Comparison of ENCODE assay signal across 34 cellular contexts in genomic region chr3:182790612-182791011, GRCh38.
"Had no signal": no experiment of that assay in that cellular context is flagged by ENCODE, and none has a peak within 500 bp of the region (broad histone marks: within the 10 kb centered on the region; RNA-seq: fewer than 3 reads in every experiment).

No MANE protein-coding gene starts in this region.

- H3K27me3 Mint-ChIP-seq: activated B cell treated with CpG ODN at 0.5 μM for 24 hours; activated naive CD4-positive, alpha-beta T cell treated with anti-CD3 and anti-CD28 coated beads, Interleukin-2, amount 50 U/mL, for 24 hours had no signal

- H3K36me3 Mint-ChIP-seq: activated CD4-positive, alpha-beta memory T cell treated with anti-CD3 and anti-CD28 coated beads for 36 hours; activated naive CD4-positive, alpha-beta T cell treated with anti-CD3 and anti-CD28 coated beads, Interleukin-2, amount 50 U/mL, for 24 hours; activated naive CD8-positive, alpha-beta T cell treated with anti-CD3 and anti-CD28 coated beads, Interleukin-2, amount 10 ng/mL, durations not matched to agents 7 days and 5 days; brain had no signal

- H3K27ac ChIP-seq: ascending aorta, cardiac muscle cell had no signal

- H3K9me3 ChIP-seq: ascending aorta had no signal

- DNase-seq: activated B cell treated with CpG ODN at 0.5 μM for 24 hours; activated CD4-positive, alpha-beta memory T cell treated with anti-CD3 and anti-CD28 coated beads for 36 hours; activated CD4-positive, alpha-beta T cell treated with anti-CD3 and anti-CD28 coated beads for 4 hours; activated CD4-positive, alpha-beta T cell treated with anti-CD3 and anti-CD28 coated beads, Interleukin-2, amount 10 ng/mL, durations not matched to agents 24 days and 14 days; activated CD4-positive, alpha-beta T cell treated with anti-CD3 and anti-CD28 coated beads, Interleukin-2, amount 50 U/mL, for 1 hour; activated CD4-positive, alpha-beta T cell treated with anti-CD3 and anti-CD28 coated beads, Interleukin-2, amount 50 U/mL, for 4 hours; activated CD4-positive, CD25-positive, alpha-beta regulatory T cell treated with anti-CD3 and anti-CD28 coated beads, Interleukin-2, amount 50 U/mL, for 72 hours; activated CD8-positive, alpha-beta memory T cell treated with anti-CD3 and anti-CD28 coated beads, Interleukin-2, amount 50 U/mL, for 4 hours; activated CD8-positive, alpha-beta T cell treated with anti-CD3 and anti-CD28 coated beads for 36 hours; activated effector memory CD4-positive, alpha-beta T cell treated with Interleukin-2 at 50 U/mL for 16 hours; activated gamma-delta T cell; activated naive CD4-positive, alpha-beta T cell treated with anti-CD3 and anti-CD28 coated beads, Interleukin-2, amount 10 ng/mL, durations not matched to agents 7 days and 5 days; activated naive CD4-positive, alpha-beta T cell treated with Interleukin-2 at 50 U/mL for 16 hours; activated naive CD8-positive, alpha-beta T cell treated with anti-CD3 and anti-CD28 coated beads, Interleukin-2, amount 10 ng/mL, durations not matched to agents 7 days and 5 days; activated naive CD8-positive, alpha-beta T cell treated with anti-CD3 and anti-CD28 coated beads, Interleukin-2, amount 50 U/mL, for 24 hours; activated T-cell treated with anti-CD3 and anti-CD28 coated beads for 4 hours; activated T-cell treated with anti-CD3 and anti-CD28 coated beads, Interleukin-2, amount 50 U/mL, for 24 hours; activated T-cell treated with anti-CD3 and anti-CD28 coated beads, Interleukin-2, amount 50 U/mL, for 48 hours; amygdala; anterior cingulate cortex; caudate nucleus; cerebellar nuclear complex; T-helper 1 cell; T-helper 2 cell; T-helper 9 cell had no signal

- H3K4me3 ChIP-seq: ascending aorta, cardiac muscle cell had no signal

- H3K36me3 ChIP-seq: ascending aorta, cardiac muscle cell had no signal

- H3K9me3 Mint-ChIP-seq: activated B cell treated with CpG ODN at 0.5 μM for 24 hours; activated CD4-positive, alpha-beta memory T cell treated with anti-CD3 and anti-CD28 coated beads for 36 hours; activated CD4-positive, alpha-beta T cell treated with anti-CD3 and anti-CD28 coated beads, Interleukin-2, amount 10 ng/mL, durations not matched to agents 24 days and 14 days; activated CD8-positive, alpha-beta T cell treated with anti-CD3 and anti-CD28 coated beads for 36 hours; activated naive CD4-positive, alpha-beta T cell treated with anti-CD3 and anti-CD28 coated beads, Interleukin-2, amount 10 ng/mL, durations not matched to agents 7 days and 5 days; activated naive CD4-positive, alpha-beta T cell treated with anti-CD3 and anti-CD28 coated beads, Interleukin-2, amount 50 U/mL, for 24 hours; activated naive CD8-positive, alpha-beta T cell treated with anti-CD3 and anti-CD28 coated beads, Interleukin-2, amount 10 ng/mL, durations not matched to agents 7 days and 5 days; activated naive CD8-positive, alpha-beta T cell treated with anti-CD3 and anti-CD28 coated beads, Interleukin-2, amount 50 U/mL, for 24 hours; activated T-cell treated with anti-CD3 and anti-CD28 coated beads, Interleukin-2, amount 50 U/mL, for 24 hours; activated T-helper 2 cell treated with anti-CD3 and anti-CD28 coated beads, Interferon-gamma antibody, Interleukin-2, Interleukin-4, amounts not matched to agents 10 μg/mL and 5 μg/mL and 100 μg/mL, durations not matched to agents 14 hours and 24 hours and 36 hours; central memory CD8-positive, alpha-beta T cell; T-helper 1 cell treated with Interleukin-12 subunit alpha and Interleukin-12 subunit beta and Interleukin-4 antibody, amounts not matched to agents 30 μg/mL and 1 μg/mL, for 36 hours; T-helper 2 cell treated with Interferon-gamma antibody and Interleukin-4, amounts not matched to agents 5 μg/mL and 100 μg/mL, for 36 hours had no signal

- H3K4me3 Mint-ChIP-seq: activated B cell treated with CpG ODN at 0.5 μM for 24 hours; activated CD4-positive, alpha-beta memory T cell treated with anti-CD3 and anti-CD28 coated beads for 36 hours; activated CD4-positive, alpha-beta T cell treated with anti-CD3 and anti-CD28 coated beads, Interleukin-2, amount 10 ng/mL, durations not matched to agents 24 days and 14 days; activated CD8-positive, alpha-beta T cell treated with anti-CD3 and anti-CD28 coated beads for 36 hours; activated naive CD4-positive, alpha-beta T cell treated with anti-CD3 and anti-CD28 coated beads, Interleukin-2, amount 10 ng/mL, durations not matched to agents 7 days and 5 days; activated naive CD4-positive, alpha-beta T cell treated with anti-CD3 and anti-CD28 coated beads, Interleukin-2, amount 50 U/mL, for 24 hours; activated naive CD8-positive, alpha-beta T cell; activated naive CD8-positive, alpha-beta T cell treated with anti-CD3 and anti-CD28 coated beads, Interleukin-2, amount 10 ng/mL, durations not matched to agents 7 days and 5 days; activated naive CD8-positive, alpha-beta T cell treated with anti-CD3 and anti-CD28 coated beads, Interleukin-2, amount 50 U/mL, for 24 hours; activated T-cell treated with anti-CD3 and anti-CD28 coated beads, Interleukin-2, amount 50 U/mL, for 24 hours; central memory CD8-positive, alpha-beta T cell; T-helper 1 cell treated with Interleukin-12 subunit alpha and Interleukin-12 subunit beta and Interleukin-4 antibody, amounts not matched to agents 30 μg/mL and 1 μg/mL, for 36 hours; T-helper 2 cell treated with Interferon-gamma antibody and Interleukin-4, amounts not matched to agents 5 μg/mL and 100 μg/mL, for 36 hours had no signal

- H3K27ac Mint-ChIP-seq: activated B cell treated with CpG ODN at 0.5 μM for 24 hours; activated CD4-positive, alpha-beta memory T cell treated with anti-CD3 and anti-CD28 coated beads for 36 hours; activated CD4-positive, alpha-beta T cell treated with anti-CD3 and anti-CD28 coated beads, Interleukin-2, amount 10 ng/mL, durations not matched to agents 24 days and 14 days; activated CD8-positive, alpha-beta T cell treated with anti-CD3 and anti-CD28 coated beads for 36 hours; activated naive CD4-positive, alpha-beta T cell treated with anti-CD3 and anti-CD28 coated beads, Interleukin-2, amount 10 ng/mL, durations not matched to agents 7 days and 5 days; activated naive CD4-positive, alpha-beta T cell treated with anti-CD3 and anti-CD28 coated beads, Interleukin-2, amount 50 U/mL, for 24 hours; activated naive CD8-positive, alpha-beta T cell; activated naive CD8-positive, alpha-beta T cell treated with anti-CD3 and anti-CD28 coated beads, Interleukin-2, amount 10 ng/mL, durations not matched to agents 7 days and 5 days; activated naive CD8-positive, alpha-beta T cell treated with anti-CD3 and anti-CD28 coated beads, Interleukin-2, amount 50 U/mL, for 24 hours; activated T-cell treated with anti-CD3 and anti-CD28 coated beads, Interleukin-2, amount 50 U/mL, for 24 hours; activated T-helper 2 cell treated with anti-CD3 and anti-CD28 coated beads, Interferon-gamma antibody, Interleukin-2, Interleukin-4, amounts not matched to agents 10 μg/mL and 5 μg/mL and 100 μg/mL, durations not matched to agents 14 hours and 24 hours and 36 hours; brain; T-helper 1 cell treated with Interleukin-12 subunit alpha and Interleukin-12 subunit beta and Interleukin-4 antibody, amounts not matched to agents 30 μg/mL and 1 μg/mL, for 36 hours; T-helper 2 cell treated with Interferon-gamma antibody and Interleukin-4, amounts not matched to agents 5 μg/mL and 100 μg/mL, for 36 hours had no signal
